15 cellular contexts compared by ENCODE assay signal in the genomic region with DNA sequence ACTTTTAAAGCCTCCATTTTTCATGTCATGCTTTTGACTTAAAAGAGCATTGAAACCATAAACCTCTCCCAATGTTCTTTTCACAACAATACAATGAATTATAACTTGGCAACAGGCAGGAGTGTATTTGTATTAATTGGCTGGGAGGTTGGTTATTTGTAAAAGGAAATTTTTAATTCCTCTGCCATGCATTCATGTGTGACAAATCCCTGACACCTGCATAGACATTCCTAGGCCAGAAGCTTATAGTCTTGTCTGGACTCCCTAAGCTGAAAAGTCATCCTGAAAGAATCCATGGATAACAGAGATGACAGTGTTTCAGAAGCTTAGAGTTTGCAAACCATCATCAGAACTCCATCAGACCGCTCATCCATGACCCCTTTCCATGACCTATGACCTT.
DNase-seq lines count a peak whose midpoint lies in the region; ATAC-seq lines count a peak whose summit lies in the region.
"Had no signal": no experiment of that assay in that cellular context is flagged by ENCODE, and none has a peak within 500 bp of the region (broad histone marks: within the 10 kb centered on the region; RNA-seq: fewer than 3 reads in every experiment).

No MANE protein-coding gene starts in this region.

- no peak for ATAC-seq in GM19351 (IDR thresholded peaks at IDR 0.05; ENCODE audit: unreplicated experiment)
- ATAC-seq: activated CD4-positive, CD25-positive, alpha-beta regulatory T cell treated with anti-CD3 and anti-CD28 coated beads, Interleukin-2, amount 50 U/mL, for 24 hours; left lung had no signal

- DNase-seq in EL (peak; percentile 53), NCI-H748 (lab: John Stamatoyannopoulos, UW; ENCODE audit: unreplicated experiment) (peak; percentile 85), dermis microvascular lymphatic vessel endothelial cell (ENCODE audit: low read depth in 2 of 2) (peak; percentile 59 to 84), renal cortical epithelial cell (ENCODE audit: low read depth) (peak; percentile 23), GOT3 (lab: John Stamatoyannopoulos, UW) (no peak), NCI-H446 treated with DMSO at 0.1 percent for 48 hours (lab: John Stamatoyannopoulos, UW) (no peak)
- DNase-seq: BE2C; Karpas-422; left lung; NCI-H1694 treated with DMSO at 0.1 percent for 48 hours; NCI-H345; stimulated activated CD4-positive, alpha-beta T cell treated with anti-CD3 and anti-CD28 coated beads, Interleukin-4, amount 100 ng/mL, for 4 hours; stimulated activated CD8-positive, alpha-beta memory T cell treated with anti-CD3 and anti-CD28 coated beads, Interleukin-4, amount 100 ng/mL, for 48 hours had no signal

Comparison
In these comparisons a context has a peak if more than half of its experiments do, and no peak if none do; other contexts are left out.
1. DNase-seq: peak in EL (single experiment), NCI-H748 (single experiment), dermis microvascular lymphatic vessel endothelial cell (2 of 2) and renal cortical epithelial cell (single experiment); none in GOT3 (single experiment) and NCI-H446 treated with DMSO at 0.1 percent for 48 hours (single experiment).